In the genomic region with DNA sequence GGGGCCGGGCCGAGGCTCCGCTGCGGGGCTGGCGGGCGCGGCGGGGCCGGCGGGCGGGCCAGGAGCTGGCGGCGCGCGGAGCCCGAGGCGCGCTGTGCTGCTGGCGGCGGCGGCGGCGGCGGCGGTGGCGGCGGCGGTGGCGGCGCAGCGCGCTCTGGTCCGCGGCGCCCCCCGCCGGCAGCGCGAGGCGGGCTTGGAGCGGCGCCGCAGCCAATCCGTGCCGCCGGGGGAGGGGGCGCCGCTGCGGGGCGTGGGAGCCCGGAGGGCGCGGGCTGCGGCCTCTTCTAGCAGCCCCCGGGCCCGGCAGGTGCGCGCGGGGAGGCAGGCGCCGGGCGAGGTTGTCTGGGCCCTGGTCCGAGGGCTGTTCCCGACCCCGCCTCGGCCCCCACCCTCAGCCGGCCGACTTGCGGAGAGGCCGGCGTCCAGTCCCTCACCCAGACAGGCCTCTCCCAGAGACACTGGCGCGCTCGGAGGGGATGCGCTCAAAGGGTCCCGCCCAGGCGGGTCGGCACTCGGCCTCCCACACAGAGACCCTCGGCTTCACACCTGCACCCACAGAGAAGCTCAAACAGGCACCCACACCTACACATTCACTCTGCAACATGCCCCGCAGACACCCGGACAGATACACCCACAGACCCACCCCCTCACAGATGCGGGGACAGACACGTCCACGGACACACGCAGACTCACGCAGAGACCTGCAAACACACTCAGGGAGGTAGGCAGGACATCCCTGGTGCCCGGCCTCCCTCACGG, we compare ENCODE assay signal across 8 cellular contexts. TPM values are rescaled to one million over a fixed set of nuclear protein-coding genes. Genes with fewer than 3 reads are reported as not detected.
DNase-seq lines count a peak whose midpoint lies in the region; ATAC-seq and TF ChIP-seq lines count a peak whose summit lies in the region.
"Had no signal": no experiment of that assay in that cellular context is flagged by ENCODE, and none has a peak within 500 bp of the region (broad histone marks: within the 10 kb centered on the region; RNA-seq: fewer than 3 reads in every experiment).

Gene RIMS4 (minus strand): TSS at position 156 of the 759 bp plus-strand sequence. CDS start 275 bp downstream, outside the sequence.

- H3K27me3 Mint-ChIP-seq in effector memory CD8-positive, alpha-beta T cell, result peaks cover 59 to 81% of the 10 kb centered on the region in 2 donors

- H3K27ac ChIP-seq in prostate gland, result no peak within 1 kb of the TSS

- no peaks in the 10 kb centered on the region for H3K9me3 Mint-ChIP-seq in effector memory CD8-positive, alpha-beta T cell

- intact Hi-C loops in prostate gland (cut with DNase I), result no loop called here

- DNase-seq in GM10266 (ENCODE audit: extremely low spot score), result peak; percentile 63
- DNase-seq in NCI-H2196 (lab: John Stamatoyannopoulos, UW; ENCODE audit: unreplicated experiment), result peak; percentile 61
- no peak for DNase-seq in effector memory CD8-positive, alpha-beta T cell
- no peak for DNase-seq in prostate gland (ENCODE audit: low spot score)
- DNase-seq in activated gamma-delta T cell (lab: John Stamatoyannopoulos, UW), result no peak
- DNase-seq in COLO829 (ENCODE audit: low spot score), result no peak
- DNase-seq: GOT3 had no signal

- no peak within 1 kb of the TSS for H3K27ac Mint-ChIP-seq in effector memory CD8-positive, alpha-beta T cell

- TF ChIP-seq POLR2A in prostate gland (IDR thresholded peaks at IDR 0.05), result no peak

- no peaks in the 10 kb centered on the region for H3K36me3 Mint-ChIP-seq in effector memory CD8-positive, alpha-beta T cell (ENCODE audit: insufficient read depth)

- H3K4me3 Mint-ChIP-seq in effector memory CD8-positive, alpha-beta T cell, result peak within 1 kb of the TSS; percentile 59 to 76

- H3K27me3 ChIP-seq in prostate gland (replicated peaks; ENCODE audit: insufficient read depth), result peaks cover 8% of the 10 kb centered on the region

- H3K9me3 ChIP-seq in prostate gland, result no peaks in the 10 kb centered on the region

- TF ChIP-seq CTCF in GM10266 (IDR thresholded peaks at IDR 0.05; ENCODE audit: control insufficient read depth, insufficient read depth, low read depth, missing control alignments), result no peak
- no peak for TF ChIP-seq CTCF in prostate gland (IDR thresholded peaks at IDR 0.05)

- peak within 1 kb of the TSS; percentile 16 to 26 for H3K4me3 ChIP-seq in prostate gland

- H3K36me3 ChIP-seq in prostate gland, result no peaks in the 10 kb centered on the region

- H3K4me1 ChIP-seq in prostate gland (replicated peaks), result no peaks in the 10 kb centered on the region

- ATAC-seq in effector memory CD8-positive, alpha-beta T cell (replicated peaks), result peak; percentile 26
- no peak for ATAC-seq in HG03342 (IDR thresholded peaks at IDR 0.05; ENCODE audit: unreplicated experiment)

- 14% methylated on average over 23 of the region's 89 CpGs for WGBS in prostate gland

- H3K4me1 Mint-ChIP-seq in effector memory CD8-positive, alpha-beta T cell (ENCODE audit: low read depth in 2 of 2), result peaks cover 0 to 11% of the 10 kb centered on the region in 2 donors

RNA-seq across cellular contexts. Expression of gene RIMS4, which starts in this region (rescaled TPM):
- 10 to 100 TPM in 1 of 2 donors, 1 to 10 TPM in 1; 1.0 to 61.9 TPM for total RNA-seq in prostate gland

Comparison
In these comparisons a context has a peak if more than half of its experiments do, and no peak if none do; other contexts are left out.
1. DNase-seq: peak in GM10266 (single experiment) and NCI-H2196 (single experiment); none in effector memory CD8-positive, alpha-beta T cell (0 of 3), prostate gland (single experiment), activated gamma-delta T cell (single experiment) and COLO829 (single experiment).